ENCODE assay signal across 1 cellular context in genomic region chr3:8679817-8680553, GRCh38.
TF ChIP-seq lines count a peak whose summit lies in the region.
"Not testable (repeated sequence)": the region's sequence is repeated elsewhere in the genome, so short reads cannot be mapped to it uniquely, and the experiment has no call there.

No MANE protein-coding gene starts in this region.

TF ChIP-seq in HepG2, 621 proteins besides CTCF, POLR2A, EP300 and RAD21:
- not testable (repeated sequence) for TF ChIP-seq FOXA1 (IDR thresholded peaks at IDR 0.05); SOX13 (IDR thresholded peaks at IDR 0.05); FOXP1 (IDR thresholded peaks at IDR 0.05); CREM (CRISPR knock-in tag; IDR thresholded peaks at IDR 0.05)
- TF ChIP-seq FOXA1 (CRISPR knock-in tag; IDR thresholded peaks at IDR 0.05) (peak; percentile 50; the same call in 1 of the 2 replicates), FOXA3 (CRISPR knock-in tag; IDR thresholded peaks at IDR 0.05) (peak; percentile 77), POLR2G (IDR thresholded peaks at IDR 0.05; ENCODE audit: low read depth, low read length) (peak; percentile 53; the same call in 1 of the 2 replicates), RBFOX2 (IDR thresholded peaks at IDR 0.05; ENCODE audit: low read depth, low read length) (0 out of 2 replicates have a peak, but pooled peaks have one; percentile 23), PAXIP1 (CRISPR knock-in tag; conservative IDR thresholded peaks at IDR 0.05) (peak; percentile 65), MXI1 (IDR thresholded peaks at IDR 0.05; ENCODE audit: borderline replicate concordance, low read depth, low read length) (0 out of 3 replicates have a peak, but pooled peaks have one; percentile 11), FOSL2 (CRISPR knock-in tag; IDR thresholded peaks at IDR 0.05) (peak; percentile 96), ZFX (CRISPR knock-in tag; IDR thresholded peaks at IDR 0.05; ENCODE audit: low read depth) (peak; percentile 27; the same call in 1 of the 2 replicates), ZGPAT (CRISPR knock-in tag; IDR thresholded peaks at IDR 0.05) (0 out of 2 replicates have a peak, but pooled peaks have one; percentile 16), THAP11 (CRISPR knock-in tag; IDR thresholded peaks at IDR 0.05) (0 out of 2 replicates have a peak, but pooled peaks have one; percentile 24), SOX13 (CRISPR knock-in tag; conservative IDR thresholded peaks at IDR 0.05 in 1 of 2, IDR thresholded peaks at IDR 0.05 in 1 of 2) (peak in 1 of 2 experiments; percentile 36; a peak in 1 of 4 replicates), KAT8 (CRISPR knock-in tag; IDR thresholded peaks at IDR 0.05) (0 out of 2 replicates have a peak, but pooled peaks have one; percentile 31), MED1 (CRISPR knock-in tag; IDR thresholded peaks at IDR 0.05) (peak; percentile 56), FOSL1 (CRISPR knock-in tag; IDR thresholded peaks at IDR 0.05; ENCODE audit: borderline replicate concordance) (peak; percentile 82; the same call in 1 of the 2 replicates), DRAP1 (CRISPR knock-in tag; IDR thresholded peaks at IDR 0.05) (peak; percentile 49; the same call in 1 of the 2 replicates), JUND (CRISPR knock-in tag; IDR thresholded peaks at IDR 0.05) (peak; percentile 88), YY1 (IDR thresholded peaks at IDR 0.05; ENCODE audit: insufficient read depth, insufficient replicate concordance, low read depth, low read length) (peak; percentile 31), ATF3 (CRISPR knock-in tag; IDR thresholded peaks at IDR 0.05) (peak; percentile 75; the same call in 1 of the 2 replicates), ELF3 (CRISPR knock-in tag; IDR thresholded peaks at IDR 0.05) (peak; percentile 62), SALL1 (CRISPR knock-in tag; IDR thresholded peaks at IDR 0.05) (peak; percentile 24; the same call in 1 of the 2 replicates), ARID5B (CRISPR knock-in tag; IDR thresholded peaks at IDR 0.05) (peak; percentile 62), SOX5 (CRISPR knock-in tag; IDR thresholded peaks at IDR 0.05; ENCODE audit: borderline replicate concordance) (peak; percentile 41; the same call in 1 of the 2 replicates), FOXP1 (CRISPR knock-in tag; IDR thresholded peaks at IDR 0.05) (peak; percentile 55), ETV5 (CRISPR knock-in tag; IDR thresholded peaks at IDR 0.05; ENCODE audit: borderline replicate concordance) (peak; percentile 93), FOXP4 (CRISPR knock-in tag; IDR thresholded peaks at IDR 0.05) (peak; percentile 34), CREM (IDR thresholded peaks at IDR 0.05) (peak; percentile 17; the same call in 1 of the 2 replicates), ZNF792 (CRISPR knock-in tag; IDR thresholded peaks at IDR 0.05) (peak; percentile 47; the same call in 1 of the 2 replicates), MIER3 (CRISPR knock-in tag; IDR thresholded peaks at IDR 0.05; ENCODE audit: borderline replicate concordance) (0 out of 2 replicates have a peak, but pooled peaks have one; percentile 40), RARA (CRISPR knock-in tag; IDR thresholded peaks at IDR 0.05) (peak; percentile 47), GATAD2A (CRISPR knock-in tag; IDR thresholded peaks at IDR 0.05) (peak; percentile 76)
